8 cellular contexts compared by ENCODE assay signal in the genomic region with DNA sequence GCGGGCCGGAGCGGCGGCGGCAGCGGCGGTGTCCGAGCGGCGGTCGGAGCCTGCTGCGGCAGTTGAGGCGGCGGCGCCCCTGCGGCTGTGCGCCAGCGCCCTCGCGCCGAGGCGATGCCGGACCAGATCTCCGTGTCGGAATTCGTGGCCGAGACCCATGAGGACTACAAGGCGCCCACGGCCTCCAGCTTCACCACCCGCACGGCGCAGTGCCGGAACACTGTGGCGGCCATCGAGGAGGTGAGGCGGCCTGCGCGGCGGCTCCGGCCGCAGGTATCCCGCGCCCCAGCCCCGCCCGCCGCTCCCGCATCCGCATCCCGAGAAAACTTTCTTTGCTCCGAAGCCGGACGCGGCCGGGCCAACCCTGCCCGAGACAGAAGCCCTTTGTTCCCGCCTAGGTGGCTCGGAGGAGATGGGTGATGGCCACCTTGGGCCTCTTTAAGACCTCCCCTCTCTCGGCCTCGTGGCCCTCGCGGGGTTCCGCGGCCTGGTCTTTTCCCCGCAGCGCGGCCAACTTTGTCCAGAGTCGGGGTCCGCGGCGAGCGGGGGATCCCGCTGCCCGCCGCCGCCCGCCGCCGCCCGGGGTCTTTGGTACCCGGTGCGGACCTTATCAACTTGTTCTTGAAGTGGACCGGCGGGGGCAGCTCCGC. TPM values are rescaled to one million over a fixed set of nuclear protein-coding genes. Genes with fewer than 3 reads are reported as not detected.
DNase-seq lines count a peak whose midpoint lies in the region; ATAC-seq and TF ChIP-seq lines count a peak whose summit lies in the region.

No MANE protein-coding gene starts in this region.

- H3K4me1 Mint-ChIP-seq in glutamatergic neuron (ENCODE audit: low read depth, unreplicated experiment): peaks cover 16% of the 10 kb centered on the region

- H3K9me3 Mint-ChIP-seq in glutamatergic neuron (ENCODE audit: unreplicated experiment): peaks cover 5% of the 10 kb centered on the region

- DNase-seq in NCI-H748 (lab: John Stamatoyannopoulos, UW; ENCODE audit: unreplicated experiment) (peak; percentile 77), NCI-H748 treated with DMSO at 0.1 percent for 48 hours (lab: John Stamatoyannopoulos, UW) (no peak), glutamatergic neuron (peak; percentile 59), posterior vena cava (ENCODE audit: low spot score) (peak; percentile 81), inferior parietal cortex (ENCODE audit: extremely low spot score) (no peak)
- peak; percentile 57 for DNase-seq in activated CD8-positive, alpha-beta memory T cell treated with anti-CD3 and anti-CD28 coated beads, Interleukin-2, amount 50 U/mL, for 48 hours

- TF ChIP-seq CTCF in glutamatergic neuron (IDR thresholded peaks at IDR 0.05; ENCODE audit: partially characterized antibody, unreplicated experiment): no peak

- H3K27me3 Mint-ChIP-seq in glutamatergic neuron (ENCODE audit: unreplicated experiment): peaks cover 7% of the 10 kb centered on the region

- no peaks in the 10 kb centered on the region for H3K36me3 Mint-ChIP-seq in glutamatergic neuron (ENCODE audit: unreplicated experiment)

- peak overlapping the region; percentile 59 for H3K4me3 Mint-ChIP-seq in glutamatergic neuron (ENCODE audit: unreplicated experiment)

- peak; percentile 9 for ATAC-seq in HG03039 (IDR thresholded peaks at IDR 0.05; ENCODE audit: unreplicated experiment)
- ATAC-seq in HG03469 (IDR thresholded peaks at IDR 0.05; ENCODE audit: unreplicated experiment): no peak

- intact Hi-C loops in posterior vena cava (cut with DNase I): loop anchor here (5.0 to 10.0 kb wide), 4 partner anchors 40 to 125 kb away; no protein-coding TSS in a partner anchor

- H3K27ac Mint-ChIP-seq in glutamatergic neuron (ENCODE audit: unreplicated experiment): no peak overlapping the region

RNA-seq across cellular contexts. Expression of a gene that starts 0.5 kb away (rescaled TPM):
- total RNA-seq in glutamatergic neuron (ENCODE audit: unreplicated experiment) (49.6 TPM), posterior vena cava (10 to 100 TPM; 28.1 to 31.3 TPM)

Comparison
In these comparisons a context has a peak if more than half of its experiments do, and no peak if none do; other contexts are left out.
1. DNase-seq: peak in NCI-H748 (single experiment), activated CD8-positive, alpha-beta memory T cell treated with anti-CD3 and anti-CD28 coated beads, Interleukin-2, amount 50 U/mL, for 48 hours (single experiment), glutamatergic neuron (single experiment) and posterior vena cava (single experiment); none in NCI-H748 treated with DMSO at 0.1 percent for 48 hours (single experiment) and inferior parietal cortex (single experiment).